ENCODE assay signal across 23 cellular contexts in genomic region chr2:224817676-224818075, GRCh38.
DNase-seq lines count a peak whose midpoint lies in the region; ATAC-seq, FAIRE-seq and TF ChIP-seq lines count a peak whose summit lies in the region.
"Had no signal": no experiment of that assay in that cellular context is flagged by ENCODE, and none has a peak within 500 bp of the region (broad histone marks: within the 10 kb centered on the region; RNA-seq: fewer than 3 reads in every experiment).

No MANE protein-coding gene starts in this region.

- peak overlapping the region; percentile 74 to 82 for H3K27ac ChIP-seq in A549
- no peak overlapping the region for H3K27ac ChIP-seq in CD4-positive, alpha-beta memory T cell (ENCODE audit: low read depth, low read length)
- peak overlapping the region; percentile 55 for H3K27ac ChIP-seq in RWPE2 (ENCODE audit: poor library complexity, severe bottlenecking)
- H3K27ac ChIP-seq in left ventricle myocardium inferior (replicated peaks) = no peak overlapping the region
- H3K27ac ChIP-seq in effector memory CD4-positive, alpha-beta T cell (ENCODE audit: insufficient read depth, low read length, poor library complexity, severe bottlenecking) = no peak overlapping the region
- H3K27ac ChIP-seq: BLaER1, HL-60 had no signal

- H3K4me3 ChIP-seq in A549 (no peak overlapping the region), RWPE2 (ENCODE audit: severe bottlenecking) (no peak overlapping the region), fibroblast of the aortic adventitia (ENCODE audit: low read depth, low read length) (no peak overlapping the region), left ventricle myocardium inferior (no peak overlapping the region)
- no peak overlapping the region for H3K4me3 ChIP-seq in CD4-positive, alpha-beta memory T cell (ENCODE audit: low read length in 2 of 2)
- H3K4me3 ChIP-seq in effector memory CD4-positive, alpha-beta T cell (ENCODE audit: insufficient read depth, low read depth, low read length, poor library complexity, severe bottlenecking) = no peak overlapping the region
- H3K4me3 ChIP-seq: BLaER1, HAP-1 had no signal

- H3K4me2 ChIP-seq in A549 = peak overlapping the region; percentile 87
- H3K4me2 ChIP-seq: BLaER1 had no signal

- TF ChIP-seq EP300 in A549 (IDR thresholded peaks at IDR 0.05) = no peak

- H3K27me3 ChIP-seq in CD4-positive, alpha-beta memory T cell (ENCODE audit: insufficient read depth, low read length) = no peaks in the 10 kb centered on the region
- H3K27me3 ChIP-seq in RWPE2 (ENCODE audit: insufficient read depth, poor library complexity, severe bottlenecking) (no peaks in the 10 kb centered on the region), left ventricle myocardium inferior (ENCODE audit: low read depth) (no peaks in the 10 kb centered on the region)
- H3K27me3 ChIP-seq in effector memory CD4-positive, alpha-beta T cell (replicated peaks; ENCODE audit: control insufficient read depth, insufficient read depth, low read length, poor library complexity, severe bottlenecking) = no peaks in the 10 kb centered on the region
- H3K27me3 ChIP-seq: BLaER1 had no signal

- H3K9me3 ChIP-seq in A549 = no peaks in the 10 kb centered on the region
- H3K9me3 ChIP-seq in CD4-positive, alpha-beta memory T cell (ENCODE audit: control insufficient read depth in 1 of 2, low read length in 2 of 2) = no peaks in the 10 kb centered on the region
- no peaks in the 10 kb centered on the region for H3K9me3 ChIP-seq in RWPE2 (ENCODE audit: severe bottlenecking)
- H3K9me3 ChIP-seq in left ventricle myocardium inferior (replicated peaks) = no peaks in the 10 kb centered on the region
- H3K9me3 ChIP-seq in effector memory CD4-positive, alpha-beta T cell (ENCODE audit: control insufficient read depth, low read length) = no peaks in the 10 kb centered on the region
- H3K9me3 ChIP-seq: HAP-1 had no signal

- peaks cover 0 to 2% (median 0%) of the 10 kb centered on the region in 4 donors for H3K4me1 Mint-ChIP-seq in CD4-positive, alpha-beta memory T cell

- peaks cover 55% of the 10 kb centered on the region for H3K36me3 ChIP-seq in CD4-positive, alpha-beta memory T cell (ENCODE audit: insufficient read depth, low read length)
- H3K36me3 ChIP-seq in RWPE2 (ENCODE audit: low read depth) = no peaks in the 10 kb centered on the region
- no peaks in the 10 kb centered on the region for H3K36me3 ChIP-seq in left ventricle myocardium inferior
- peaks cover 74% of the 10 kb centered on the region for H3K36me3 ChIP-seq in effector memory CD4-positive, alpha-beta T cell (ENCODE audit: control insufficient read depth, insufficient read depth, low read length)
- H3K36me3 ChIP-seq: HAP-1 had no signal

- WGBS in A549 (ENCODE audit: missing lambda C conversion rate) = 98% methylated on average over 1 of the region's 1 CpG

- peaks cover 67 to 77% of the 10 kb centered on the region in 2 donors for H3K36me3 Mint-ChIP-seq in CD4-positive, alpha-beta memory T cell

- peak overlapping the region in 4 of 7 donors; percentile 3 to 87 (median 50) for H3K27ac Mint-ChIP-seq in CD4-positive, alpha-beta memory T cell

- POLR2A ChIA-PET in A549 (lab: Yijun Ruan, JAX) = no interaction called here
- POLR2A ChIA-PET in CD4-positive, alpha-beta memory T cell (lab: Charles Lee; ENCODE audit: partially characterized antibody) = no interaction called here

- CTCF ChIA-PET in A549 (lab: Yijun Ruan, JAX) = interaction anchor here (1.0 to 1.5 kb wide), 2 partner anchors 31 to 748 kb away, joined by 3 read pairs; no protein-coding TSS in a partner anchor
- CTCF ChIA-PET in CD4-positive, alpha-beta memory T cell (lab: Charles Lee; ENCODE audit: partially characterized antibody) = no interaction called here

- TF ChIP-seq CTCF in A549 (IDR thresholded peaks at IDR 0.05) (no peak), RWPE2 (IDR thresholded peaks at IDR 0.05; ENCODE audit: poor library complexity, severe bottlenecking) (no peak), fibroblast of the aortic adventitia (IDR thresholded peaks at IDR 0.05; ENCODE audit: insufficient read depth, low read length) (no peak), left ventricle myocardium inferior (IDR thresholded peaks at IDR 0.05; ENCODE audit: borderline replicate concordance) (no peak)

- H3K4me1 ChIP-seq in A549 (peaks cover 46% of the 10 kb centered on the region), RWPE2 (ENCODE audit: insufficient read depth, poor library complexity, severe bottlenecking) (peaks cover 18% of the 10 kb centered on the region), left ventricle myocardium inferior (no peaks in the 10 kb centered on the region)
- H3K4me1 ChIP-seq in CD4-positive, alpha-beta memory T cell (ENCODE audit: insufficient read depth, low read length) = no peaks in the 10 kb centered on the region
- H3K4me1 ChIP-seq in effector memory CD4-positive, alpha-beta T cell (ENCODE audit: control insufficient read depth, insufficient read depth, low read length, poor library complexity, severe bottlenecking) = no peaks in the 10 kb centered on the region
- H3K4me1 ChIP-seq: BLaER1, HAP-1 had no signal

- ATAC-seq in A549 (no peak; a peak in 1 of 6 replicates), RWPE2 (ENCODE audit: low read depth) (no peak), GM18870 (IDR thresholded peaks at IDR 0.05; ENCODE audit: unreplicated experiment) (no peak)
- ATAC-seq: HepG2 had no signal

- intact Hi-C loops in CD4-positive, alpha-beta memory T cell (cut with micrococcal nuclease) = loop anchor here (2.0 kb wide), 1 partner anchor 25 kb away; no protein-coding TSS in a partner anchor
- intact Hi-C loops in left ventricle myocardium inferior (cut with micrococcal nuclease) = no loop called here

- no peak for FAIRE-seq in A549 (lab: Jason Lieb, UNC)
- FAIRE-seq: A204.1, D721Med, HepG2 had no signal

- peaks cover 0 to 4% (median 0%) of the 10 kb centered on the region in 8 donors for H3K9me3 Mint-ChIP-seq in CD4-positive, alpha-beta memory T cell

- no peak for TF ChIP-seq POLR2A in A549 (IDR thresholded peaks at IDR 0.05; ENCODE audit: low read length)

- no peak for DNase-seq in A549 (ENCODE audit: low read depth in 1 of 2, low spot score in 1 of 2)
- no peak for DNase-seq in CD4-positive, alpha-beta memory T cell
- DNase-seq in RWPE2 (ENCODE audit: low spot score) = no peak
- DNase-seq in fibroblast of the aortic adventitia (ENCODE audit: low read depth) = peak; percentile 67
- DNase-seq in left ventricle myocardium inferior = no peak
- DNase-seq in C1 segment of cervical spinal cord (lab: John Stamatoyannopoulos, UW) = no peak
- DNase-seq in effector memory CD4-positive, alpha-beta T cell = no peak
- DNase-seq: DMS79; KG1; NCI-H1092 treated with DMSO at 0.1 percent for 48 hours; NCI-H1436 treated with DMSO at 0.1 percent for 48 hours; NCI-H1930; NCI-H510A treated with DMSO at 0.1 percent for 48 hours; NCI-H774; NK-92 treated with Interleukin-12 subunit alpha and Interleukin-12 subunit beta, amount 100 ng/mL, for 24 hours; SW 1271 had no signal

- TF ChIP-seq RAD21 in A549 (conservative IDR thresholded peaks at IDR 0.05 in 1 of 2, IDR thresholded peaks at IDR 0.05 in 1 of 2) = no peak

- no peak overlapping the region for H3K4me3 Mint-ChIP-seq in CD4-positive, alpha-beta memory T cell

- H3K27me3 Mint-ChIP-seq in CD4-positive, alpha-beta memory T cell = no peaks in the 10 kb centered on the region

TF ChIP-seq in A549, 52 proteins besides CTCF, POLR2A, EP300 and RAD21:
- TF ChIP-seq HMGXB4 (CRISPR knock-in tag; IDR thresholded peaks at IDR 0.05; ENCODE audit: borderline replicate concordance) (no peak), CHD4 (IDR thresholded peaks at IDR 0.05; ENCODE audit: borderline replicate concordance) (no peak), GATA3 (IDR thresholded peaks at IDR 0.05; ENCODE audit: borderline replicate concordance) (no peak), HES2 (IDR thresholded peaks at IDR 0.05) (no peak), TFCP2L1 (CRISPR knock-in tag; IDR thresholded peaks at IDR 0.05) (no peak)

Comparison
In these comparisons a context has a peak if more than half of its experiments do, and no peak if none do; other contexts are left out.
1. H3K27ac ChIP-seq: peak in A549 (2 of 2) and RWPE2 (single experiment); none in CD4-positive, alpha-beta memory T cell (single experiment), left ventricle myocardium inferior (single experiment) and effector memory CD4-positive, alpha-beta T cell (single experiment).